ENCODE assay signal across 25 cellular contexts in genomic region chr9:130955947-130956621, GRCh38. TPM values are rescaled to one million over a fixed set of nuclear protein-coding genes. Genes with fewer than 3 reads are reported as not detected.
DNase-seq lines count a peak whose midpoint lies in the region; ATAC-seq, FAIRE-seq and TF ChIP-seq lines count a peak whose summit lies in the region.
"Had no signal": no experiment of that assay in that cellular context is flagged by ENCODE, and none has a peak within 500 bp of the region (broad histone marks: within the 10 kb centered on the region; RNA-seq: fewer than 3 reads in every experiment).

No MANE protein-coding gene starts in this region.

- no peak for FAIRE-seq in GM19239 (lab: Jason Lieb, UNC)
- FAIRE-seq: GM12892, GM18507, H1, HTR-8/SVneo had no signal

- H3K36me3 ChIP-seq in NT2/D1 (ENCODE audit: insufficient read depth, insufficient read length, low read length): no peaks in the 10 kb centered on the region
- H3K36me3 ChIP-seq: BLaER1 had no signal

- TF ChIP-seq CTCF in chondrocyte (IDR thresholded peaks at IDR 0.05) (no peak), nephron progenitor cell (IDR thresholded peaks at IDR 0.05) (no peak), foreskin keratinocyte (conservative IDR thresholded peaks at IDR 0.05) (no peak)

- H3K9me3 Mint-ChIP-seq in chondrocyte (ENCODE audit: low read depth) (no peaks in the 10 kb centered on the region), nephron progenitor cell (peaks cover 28% of the 10 kb centered on the region)

- H3K4me3 ChIP-seq in NT2/D1 (ENCODE audit: insufficient read length, low read depth): no peak overlapping the region
- H3K4me3 ChIP-seq: BLaER1 had no signal

- peaks cover under 1% of the 10 kb centered on the region; the same call in 1 of the 2 replicates for H3K9me3 ChIP-seq in NT2/D1 (ENCODE audit: insufficient read depth, low read length)

- H3K4me1 ChIP-seq in NT2/D1 (ENCODE audit: insufficient read depth, insufficient read length) (peaks cover 13% of the 10 kb centered on the region), foreskin keratinocyte (peaks cover 4% of the 10 kb centered on the region)
- H3K4me1 ChIP-seq: BLaER1 had no signal

- no peak for DNase-seq in NT2/D1 (ENCODE audit: low read depth, low spot score)
- no peak for DNase-seq in chondrocyte (ENCODE audit: low spot score)
- no peak for DNase-seq in nephron progenitor cell
- DNase-seq in putamen (ENCODE audit: low spot score): peak; percentile 58
- no peak for DNase-seq in superior temporal gyrus (ENCODE audit: extremely low spot score)
- DNase-seq in GM19239 (ENCODE audit: insufficient read length, low spot score): no peak
- DNase-seq in foreskin keratinocyte: no peak
- DNase-seq: 8988T; CD4-positive, alpha-beta memory T cell; DMS153; DMS79; GDM1; H9; IMR-90 had no signal

- ATAC-seq in GM19397 (IDR thresholded peaks at IDR 0.05; ENCODE audit: unreplicated experiment): no peak
- ATAC-seq in foreskin keratinocyte: no peak

- H3K4me3 Mint-ChIP-seq in chondrocyte (ENCODE audit: unreplicated experiment) (no peak overlapping the region), nephron progenitor cell (no peak overlapping the region)
- H3K4me3 Mint-ChIP-seq: CD14-positive monocyte; CD4-positive, alpha-beta memory T cell; H9 had no signal

- H3K9ac ChIP-seq in NT2/D1 (ENCODE audit: insufficient read length, low read depth): peak overlapping the region; percentile 36
- H3K9ac ChIP-seq: BLaER1 had no signal

- H3K27me3 Mint-ChIP-seq in chondrocyte (ENCODE audit: low read depth) (no peaks in the 10 kb centered on the region), nephron progenitor cell (ENCODE audit: low read depth, poor library complexity) (peaks cover 18% of the 10 kb centered on the region)

- peak overlapping the region; percentile 33 for H3K27ac Mint-ChIP-seq in chondrocyte (ENCODE audit: unreplicated experiment)
- H3K27ac Mint-ChIP-seq in nephron progenitor cell: peak overlapping the region; percentile 95
- H3K27ac Mint-ChIP-seq: CD14-positive monocyte; CD4-positive, alpha-beta memory T cell had no signal

- H3K4me1 Mint-ChIP-seq in chondrocyte (ENCODE audit: low read depth) (peaks cover 9% of the 10 kb centered on the region), nephron progenitor cell (peaks cover 17% of the 10 kb centered on the region)
- H3K4me1 Mint-ChIP-seq: CD14-positive monocyte had no signal

- H3K27me3 ChIP-seq in NT2/D1 (ENCODE audit: insufficient read depth, insufficient read length) (no peaks in the 10 kb centered on the region), foreskin keratinocyte (peaks cover 7% of the 10 kb centered on the region)
- H3K27me3 ChIP-seq: BLaER1 had no signal

- H3K36me3 Mint-ChIP-seq in chondrocyte (ENCODE audit: low read depth) (no peaks in the 10 kb centered on the region), nephron progenitor cell (ENCODE audit: low read depth) (peaks cover 5% of the 10 kb centered on the region)
- H3K36me3 Mint-ChIP-seq: CD14-positive monocyte had no signal

- no peak overlapping the region for H3K27ac ChIP-seq in foreskin keratinocyte
- H3K27ac ChIP-seq: BLaER1, HL-60 had no signal

RNA-seq across cellular contexts. Expression of gene FIBCD1, which starts 17.0 kb away (rescaled TPM):
- total RNA-seq in chondrocyte (6.8 to 81.5 TPM (median 8.3 TPM) in 3 replicates), foreskin keratinocyte (1.2 and 2.7 TPM in 2 replicates)
- polyA plus RNA-seq in foreskin keratinocyte: 2.6 and 3.4 TPM in 2 replicates
- total RNA-seq: CD4-positive, alpha-beta memory T cell had no signal
- polyA plus RNA-seq: CD14-positive monocyte; CD4-positive, alpha-beta memory T cell had no signal

RNA-seq across cellular contexts. Expression of gene LAMC3, which starts 52.9 kb away (rescaled TPM):
- 0.95 to 7.3 TPM (median 1.2 TPM) in 3 replicates for total RNA-seq in chondrocyte
- total RNA-seq in foreskin keratinocyte: 0.03 TPM in 1 of 2 replicates, not detected in the other
- not detected in 2 replicates for polyA plus RNA-seq in foreskin keratinocyte
- total RNA-seq: IMR-90 had no signal
- polyA plus RNA-seq: AG04450; CD14-positive monocyte; CD4-positive, alpha-beta memory T cell; IMR-90 had no signal

RNA-seq across cellular contexts. Expression of gene QRFP, which starts 59.5 kb away (rescaled TPM):
- not detected in 3 replicates for total RNA-seq in chondrocyte
- not detected in 2 replicates for total RNA-seq in foreskin keratinocyte
- polyA plus RNA-seq in foreskin keratinocyte: not detected in 2 replicates
- total RNA-seq: A673; CD4-positive, alpha-beta memory T cell; Daoy; H1; H9; IMR-90 had no signal
- polyA plus RNA-seq: AG04450; CD4-positive, alpha-beta memory T cell; H1; IMR-90 had no signal
